ENCODE assay signal across 8 cellular contexts in genomic region chr2:163878718-163879117, GRCh38.
DNase-seq lines count a peak whose midpoint lies in the region; ATAC-seq and TF ChIP-seq lines count a peak whose summit lies in the region.

No MANE protein-coding gene starts in this region.

- CTCF ChIA-PET in A673 (lab: Charles Lee): interaction anchor here (0.6 to 1.1 kb wide), 2 partner anchors 227 to 533 kb away, joined by 3 to 5 read pairs; no protein-coding TSS in a partner anchor

- H3K27ac ChIP-seq in A673 (ENCODE audit: low read depth, low read length, poor library complexity, severe bottlenecking) (no peak overlapping the region), KMS-11 (no peak overlapping the region), psoas muscle (no peak overlapping the region)

- DNase-seq in A673 (ENCODE audit: low spot score) (peak; percentile 56), dermis blood vessel endothelial cell (peak; percentile 51), psoas muscle (peak in 1 of 2 donors; percentile 7), NCI-H1694 treated with DMSO at 0.1 percent for 48 hours (lab: John Stamatoyannopoulos, UW) (no peak), NCI-H2029 treated with DMSO at 0.1 percent for 48 hours (lab: John Stamatoyannopoulos, UW) (no peak)
- DNase-seq in activated CD8-positive, alpha-beta memory T cell treated with anti-CD3 and anti-CD28 coated beads, Interleukin-2, amount 50 U/mL, for 4 hours: no peak

- 70 to 75% (median 71%) methylated on average over 4 of the region's 4 CpGs for WGBS in psoas muscle, 3 donors

- H3K9me3 ChIP-seq in A673 (ENCODE audit: low read depth, low read length, poor library complexity, severe bottlenecking) (no peaks in the 10 kb centered on the region), psoas muscle (no peaks in the 10 kb centered on the region)

- POLR2A ChIA-PET in A673 (lab: Charles Lee; ENCODE audit: low non-redundant PET): no interaction called here

- H3K4me3 ChIP-seq in A673 (ENCODE audit: low read depth, low read length, poor library complexity, severe bottlenecking) (no peak overlapping the region), KMS-11 (IDR thresholded peaks at IDR 0.05; ENCODE audit: insufficient read depth, low read depth, low read length) (no peak overlapping the region), psoas muscle (no peak overlapping the region)

- H3K4me2 ChIP-seq in KMS-11: no peak overlapping the region

- H3K4me1 ChIP-seq in A673 (ENCODE audit: insufficient read depth, low read length, poor library complexity, severe bottlenecking) (no peaks in the 10 kb centered on the region), KMS-11 (ENCODE audit: low read depth, poor library complexity, severe bottlenecking) (no peaks in the 10 kb centered on the region), psoas muscle (no peaks in the 10 kb centered on the region)

- H3K9ac ChIP-seq in KMS-11: no peak overlapping the region

- TF ChIP-seq CTCF in A673 (conservative IDR thresholded peaks at IDR 0.05; ENCODE audit: low read depth, low read length): peak; percentile 88
- peak; percentile 51 for TF ChIP-seq CTCF in KMS-11 (conservative IDR thresholded peaks at IDR 0.05; ENCODE audit: low read depth, low read length)
- TF ChIP-seq CTCF in psoas muscle (IDR thresholded peaks at IDR 0.05): peak; percentile 29

- no TSS peak for BruUV-seq in A673 (replicated peaks; lab: Mats Ljungman, UMichigan)

- no peak overlapping the region for H2AFZ ChIP-seq in KMS-11 (ENCODE audit: low read depth)

- H3K79me2 ChIP-seq in KMS-11 (ENCODE audit: insufficient read depth, low read depth): no peaks in the 10 kb centered on the region

- H3K36me3 ChIP-seq in A673 (ENCODE audit: insufficient read depth, low read length, poor library complexity, severe bottlenecking): no peaks in the 10 kb centered on the region
- H3K36me3 ChIP-seq in KMS-11 (ENCODE audit: insufficient read depth): no peaks in the 10 kb centered on the region
- no peaks in the 10 kb centered on the region for H3K36me3 ChIP-seq in psoas muscle (ENCODE audit: insufficient read depth in 1 of 2, low read depth in 1 of 2)

- H4K20me1 ChIP-seq in KMS-11 (ENCODE audit: insufficient read depth): no peaks in the 10 kb centered on the region

- intact Hi-C loops in A673 (cut with micrococcal nuclease; ENCODE audit: unreplicated experiment) (loop anchor here (10.0 kb wide), 1 partner anchor 694 kb away; no protein-coding TSS in a partner anchor), psoas muscle (cut with DNase I) (no loop called here)

- ATAC-seq in GM18870 (IDR thresholded peaks at IDR 0.05; ENCODE audit: unreplicated experiment): peak; percentile 73
- ATAC-seq in psoas muscle: peak in 1 of 4 donors; percentile 35

- no peaks in the 10 kb centered on the region for H3K27me3 ChIP-seq in A673 (replicated peaks; ENCODE audit: insufficient read depth, low read depth, low read length, poor library complexity)
- H3K27me3 ChIP-seq in KMS-11 (ENCODE audit: insufficient read depth, low read depth): no peaks in the 10 kb centered on the region
- H3K27me3 ChIP-seq in psoas muscle (ENCODE audit: insufficient read depth in 3 of 3, low read length in 2 of 3): no peaks in the 10 kb centered on the region

Comparison
In these comparisons a context has a peak if more than half of its experiments do, and no peak if none do; other contexts are left out.
1. DNase-seq: peak in A673 (single experiment) and dermis blood vessel endothelial cell (single experiment); none in activated CD8-positive, alpha-beta memory T cell treated with anti-CD3 and anti-CD28 coated beads, Interleukin-2, amount 50 U/mL, for 4 hours (single experiment), NCI-H1694 treated with DMSO at 0.1 percent for 48 hours (single experiment) and NCI-H2029 treated with DMSO at 0.1 percent for 48 hours (single experiment).
2. CTCF ChIP-seq: peak in every context shown above with its lines; median percentile 88 in A673; 51 in KMS-11; 29 in psoas muscle.